In genomic region chr16:46690281-46691178, GRCh38 we compare ENCODE assay signal across 8 cellular contexts. TPM values are rescaled to one million over a fixed set of nuclear protein-coding genes. Genes with fewer than 3 reads are reported as not detected.
DNase-seq lines count a peak whose midpoint lies in the region; ATAC-seq, FAIRE-seq and TF ChIP-seq lines count a peak whose summit lies in the region.

No MANE protein-coding gene starts in this region.

- DNase-seq in CD8-positive, alpha-beta T cell, result no peak
- DNase-seq in H1 (ENCODE audit: low read depth in 1 of 2, low spot score in 2 of 2), result no peak
- no peak for DNase-seq in neural crest cell (ENCODE audit: low read depth, low spot score)
- DNase-seq in sciatic nerve (ENCODE audit: low spot score), result no peak
- DNase-seq in effector memory CD8-positive, alpha-beta T cell, result no peak
- DNase-seq in stimulated activated effector memory CD8-positive, alpha-beta T cell treated with anti-CD3 and anti-CD28 coated beads, Interleukin-12 subunit alpha, Interleukin-12 subunit beta, amount 100 ng/mL, for 72 hours (ENCODE audit: low spot score in 2 of 2), result no peak
- DNase-seq in activated naive CD4-positive, alpha-beta T cell treated with anti-CD3 and anti-CD28 coated beads, Interleukin-2, amount 50 U/mL, for 72 hours (ENCODE audit: low spot score in 2 of 2), result no peak

- no peak for TF ChIP-seq CTCF in CD8-positive, alpha-beta T cell (IDR thresholded peaks at IDR 0.05)
- TF ChIP-seq CTCF in Loucy (conservative IDR thresholded peaks at IDR 0.05; ENCODE audit: low read length), result no peak; the same call in 1 of the 2 replicates
- TF ChIP-seq CTCF in H1 (IDR thresholded peaks at IDR 0.05; ENCODE audit: control extremely low read depth in 1 of 3, insufficient read depth in 1 of 3, low read depth in 1 of 3, low read length in 3 of 3), result no peak
- peak; percentile 8 for TF ChIP-seq CTCF in neural crest cell (conservative IDR thresholded peaks at IDR 0.05)

- intact Hi-C loops in CD8-positive, alpha-beta T cell (cut with DNase I, micrococcal nuclease), result loop anchor here in 1 of 2 experiments (5.0 kb wide), 1 partner anchor 767 kb away; no protein-coding TSS in a partner anchor
- intact Hi-C loops in sciatic nerve (cut with DNase I), result no loop called here

- H3K23ac ChIP-seq in H1 (ENCODE audit: insufficient read length), result no peak overlapping the region

- peak overlapping the region; percentile 89 for H3K9ac ChIP-seq in Loucy (ENCODE audit: low read depth, low read length, poor library complexity, severe bottlenecking)
- peak overlapping the region; percentile 89 to 98 (median 96) for H3K9ac ChIP-seq in H1 (replicated peaks in 1 of 4; ENCODE audit: extremely low read depth in 1 of 4, low read depth in 3 of 4, low read length in 3 of 4)

- no peak for TF ChIP-seq POLR2A in H1 (IDR thresholded peaks at IDR 0.05; ENCODE audit: control extremely low read depth in 1 of 2, low read depth in 2 of 2, low read length in 2 of 2)

- no peaks in the 10 kb centered on the region for H3K9me2 ChIP-seq in Loucy (replicated peaks; ENCODE audit: low read depth, low read length)

- H3K27ac Mint-ChIP-seq in CD8-positive, alpha-beta T cell, result peak overlapping the region; percentile 6
- H3K27ac Mint-ChIP-seq in neural crest cell (ENCODE audit: unreplicated experiment), result no peak overlapping the region
- H3K27ac Mint-ChIP-seq in effector memory CD8-positive, alpha-beta T cell, result peak overlapping the region in 1 of 2 donors; percentile 25
- H3K27ac Mint-ChIP-seq in stimulated activated effector memory CD8-positive, alpha-beta T cell treated with anti-CD3 and anti-CD28 coated beads, Interleukin-12 subunit alpha, Interleukin-12 subunit beta, amount 100 ng/mL, for 72 hours, result no peak overlapping the region
- H3K27ac Mint-ChIP-seq in activated naive CD4-positive, alpha-beta T cell treated with anti-CD3 and anti-CD28 coated beads, Interleukin-2, amount 50 U/mL, for 72 hours, result no peak overlapping the region

- H3K9me3 Mint-ChIP-seq in CD8-positive, alpha-beta T cell, result no peaks in the 10 kb centered on the region
- H3K9me3 Mint-ChIP-seq in neural crest cell, result no peaks in the 10 kb centered on the region
- H3K9me3 Mint-ChIP-seq in effector memory CD8-positive, alpha-beta T cell, result no peaks in the 10 kb centered on the region
- no peaks in the 10 kb centered on the region for H3K9me3 Mint-ChIP-seq in stimulated activated effector memory CD8-positive, alpha-beta T cell treated with anti-CD3 and anti-CD28 coated beads, Interleukin-12 subunit alpha, Interleukin-12 subunit beta, amount 100 ng/mL, for 72 hours
- no peaks in the 10 kb centered on the region for H3K9me3 Mint-ChIP-seq in activated naive CD4-positive, alpha-beta T cell treated with anti-CD3 and anti-CD28 coated beads, Interleukin-2, amount 50 U/mL, for 72 hours

- H3K79me1 ChIP-seq in H1 (ENCODE audit: low read depth, low read length), result no peaks in the 10 kb centered on the region; the same call in 1 of the 2 replicates

- no peak overlapping the region for H2BK20ac ChIP-seq in H1 (ENCODE audit: low read length)

- no peak overlapping the region for H3K4me3 Mint-ChIP-seq in CD8-positive, alpha-beta T cell
- no peak overlapping the region for H3K4me3 Mint-ChIP-seq in neural crest cell
- H3K4me3 Mint-ChIP-seq in effector memory CD8-positive, alpha-beta T cell, result no peak overlapping the region
- no peak overlapping the region for H3K4me3 Mint-ChIP-seq in stimulated activated effector memory CD8-positive, alpha-beta T cell treated with anti-CD3 and anti-CD28 coated beads, Interleukin-12 subunit alpha, Interleukin-12 subunit beta, amount 100 ng/mL, for 72 hours

- H3K18ac ChIP-seq in H1 (ENCODE audit: extremely low read depth, low read length), result no peak overlapping the region

- CTCF ChIA-PET in CD8-positive, alpha-beta T cell (lab: Charles Lee), result interaction anchor here (1.7 kb wide), 1 partner anchor 9 kb away, joined by 3 read pairs; no protein-coding TSS in a partner anchor
- CTCF ChIA-PET in H1 (lab: Charles Lee; ENCODE audit: partially characterized antibody), result interaction anchor here (0.6 to 3.7 kb wide), 11 partner anchors 9 to 110 kb away, joined by 3 to 19 read pairs (median 4); no protein-coding TSS in a partner anchor

- no peaks in the 10 kb centered on the region for H3F3A ChIP-seq in Loucy (ENCODE audit: low read depth)

- no peak overlapping the region for H4K5ac ChIP-seq in H1 (ENCODE audit: insufficient read length, low read depth, low read length)

- H4K8ac ChIP-seq in H1 (ENCODE audit: extremely low read depth, insufficient read depth, low read length), result peak overlapping the region; percentile 98; the same call in 1 of the 2 replicates

- no peaks in the 10 kb centered on the region for H3K27me3 ChIP-seq in CD8-positive, alpha-beta T cell (ENCODE audit: insufficient read depth, low read length)
- no peaks in the 10 kb centered on the region for H3K27me3 ChIP-seq in Loucy (ENCODE audit: insufficient read depth, low read length, poor library complexity, severe bottlenecking)
- no peaks in the 10 kb centered on the region for H3K27me3 ChIP-seq in H1 (replicated peaks in 1 of 4; ENCODE audit: control insufficient read depth in 3 of 4, extremely low read depth in 1 of 4, insufficient read depth in 3 of 4, low read length in 3 of 4)

- H3K27ac ChIP-seq in CD8-positive, alpha-beta T cell (ENCODE audit: low read depth, low read length), result peak overlapping the region; percentile 95
- peak overlapping the region; percentile 89; the same call in 1 of the 2 replicates for H3K27ac ChIP-seq in H1 (ENCODE audit: low read depth, low read length)

- TF ChIP-seq RAD21 in H1 (IDR thresholded peaks at IDR 0.05 in 1 of 2, conservative IDR thresholded peaks at IDR 0.05 in 1 of 2; ENCODE audit: low read depth in 2 of 2, low read length in 2 of 2), result no peak

- H4K91ac ChIP-seq in H1 (replicated peaks; ENCODE audit: insufficient read length, low read length), result no peak overlapping the region

- no peaks in the 10 kb centered on the region for H3K9me3 ChIP-seq in CD8-positive, alpha-beta T cell (ENCODE audit: low read length)
- H3K9me3 ChIP-seq in Loucy (ENCODE audit: insufficient read depth, low read depth, low read length) (no peaks in the 10 kb centered on the region), H1 (ENCODE audit: insufficient read depth in 2 of 2, low read depth in 1 of 2, low read length in 1 of 2) (no peaks in the 10 kb centered on the region)

- H3K36me3 Mint-ChIP-seq in CD8-positive, alpha-beta T cell, result peaks cover 4% of the 10 kb centered on the region
- peaks cover 13% of the 10 kb centered on the region for H3K36me3 Mint-ChIP-seq in neural crest cell (ENCODE audit: low read depth)
- no peaks in the 10 kb centered on the region for H3K36me3 Mint-ChIP-seq in effector memory CD8-positive, alpha-beta T cell (ENCODE audit: insufficient read depth)
- H3K36me3 Mint-ChIP-seq in stimulated activated effector memory CD8-positive, alpha-beta T cell treated with anti-CD3 and anti-CD28 coated beads, Interleukin-12 subunit alpha, Interleukin-12 subunit beta, amount 100 ng/mL, for 72 hours, result peaks cover 35% of the 10 kb centered on the region
- peaks cover 26 to 29% of the 10 kb centered on the region in 2 donors for H3K36me3 Mint-ChIP-seq in activated naive CD4-positive, alpha-beta T cell treated with anti-CD3 and anti-CD28 coated beads, Interleukin-2, amount 50 U/mL, for 72 hours

- H2AK5ac ChIP-seq in H1 (ENCODE audit: low read depth, low read length), result no peak overlapping the region

- H3K4me2 ChIP-seq in Loucy (ENCODE audit: low read depth, low read length, poor library complexity, severe bottlenecking) (peak overlapping the region; percentile 98), H1 (ENCODE audit: insufficient read depth in 1 of 2, low read depth in 2 of 2, low read length in 2 of 2) (peak overlapping the region; percentile 76 to 96)

- H3K36me3 ChIP-seq in CD8-positive, alpha-beta T cell (ENCODE audit: insufficient read depth, low read length), result no peaks in the 10 kb centered on the region
- H3K36me3 ChIP-seq in Loucy (ENCODE audit: insufficient read depth, low read length), result peaks cover 18% of the 10 kb centered on the region; the same call in 1 of the 2 replicates
- peaks cover 10 to 37% (median 25%) of the 10 kb centered on the region in 4 experiments for H3K36me3 ChIP-seq in H1 (ENCODE audit: control insufficient read depth in 2 of 4, insufficient read depth in 4 of 4, low read length in 3 of 4)

- no peak for TF ChIP-seq EP300 in H1 (IDR thresholded peaks at IDR 0.05; ENCODE audit: borderline replicate concordance in 1 of 2, low read depth in 2 of 2, low read length in 2 of 2)

- peaks cover 64% of the 10 kb centered on the region for H3K79me2 ChIP-seq in Loucy (ENCODE audit: insufficient read depth, low read length)
- peaks cover 21 to 63% of the 10 kb centered on the region in 2 experiments for H3K79me2 ChIP-seq in H1 (ENCODE audit: control insufficient read depth in 1 of 2, insufficient read depth in 2 of 2, low read length in 2 of 2)

- H2AFZ ChIP-seq in Loucy (ENCODE audit: low read length) (peak overlapping the region; percentile 94; the same call in 1 of the 2 replicates), H1 (ENCODE audit: low read length) (no peak overlapping the region)

- POLR2A ChIA-PET in CD8-positive, alpha-beta T cell (lab: Charles Lee), result interaction anchor here (1.2 kb wide), 1 partner anchor 9 kb away, joined by 4 read pairs; no protein-coding TSS in a partner anchor
- POLR2A ChIA-PET in H1 (lab: Charles Lee; ENCODE audit: partially characterized antibody), result interaction anchor here (0.9 to 2.3 kb wide), 16 partner anchors 7 to 239 kb away, joined by 3 to 13 read pairs (median 4); partner anchors contain the start of gene GPT2

- no peak overlapping the region for H3K56ac ChIP-seq in H1 (replicated peaks; ENCODE audit: insufficient read length, low read depth, low read length)

- 38% methylated on average over 21 of the region's 21 CpGs; no CpG with 5 or more reads in 1 of the 2 experiments for WGBS in H1 (ENCODE audit: extremely low coverage in 1 of 2, insufficient coverage in 1 of 2, insufficient read length in 1 of 2, insufficient replicate concordance in 2 of 2, low coverage in 1 of 2, low lambda C conversion rate in 2 of 2, missing lambda C conversion rate in 1 of 2), 2 experiments

- H3K23me2 ChIP-seq in H1 (ENCODE audit: low read depth, low read length), result peaks cover 13% of the 10 kb centered on the region

- FAIRE-seq in H1 (lab: Jason Lieb, UNC), result no peak

- no peak overlapping the region for H2BK15ac ChIP-seq in H1 (ENCODE audit: low read length)

- peaks cover 22% of the 10 kb centered on the region for H3K4me1 Mint-ChIP-seq in CD8-positive, alpha-beta T cell (ENCODE audit: low read depth)
- peaks cover 37% of the 10 kb centered on the region for H3K4me1 Mint-ChIP-seq in neural crest cell
- H3K4me1 Mint-ChIP-seq in effector memory CD8-positive, alpha-beta T cell (ENCODE audit: low read depth in 2 of 2), result peaks cover 21 to 24% of the 10 kb centered on the region in 2 donors
- peaks cover 29% of the 10 kb centered on the region for H3K4me1 Mint-ChIP-seq in stimulated activated effector memory CD8-positive, alpha-beta T cell treated with anti-CD3 and anti-CD28 coated beads, Interleukin-12 subunit alpha, Interleukin-12 subunit beta, amount 100 ng/mL, for 72 hours

- H2BK120ac ChIP-seq in H1 (replicated peaks; ENCODE audit: low read depth, low read length), result no peak overlapping the region

- H4K20me1 ChIP-seq in Loucy (ENCODE audit: insufficient read depth, low read length, poor library complexity, severe bottlenecking) (peaks cover 62% of the 10 kb centered on the region), H1 (replicated peaks in 1 of 2; ENCODE audit: control insufficient read depth in 1 of 2, insufficient read depth in 2 of 2, low read length in 2 of 2) (peaks cover 23 to 25% of the 10 kb centered on the region in 2 experiments)

- no peak overlapping the region for H3K4ac ChIP-seq in H1 (replicated peaks; ENCODE audit: insufficient read length, low read depth, low read length)

- ATAC-seq in CD8-positive, alpha-beta T cell, result no peak
- no peak for ATAC-seq in sciatic nerve
- no peak for ATAC-seq in effector memory CD8-positive, alpha-beta T cell (replicated peaks)
- no peak for ATAC-seq in stimulated activated effector memory CD8-positive, alpha-beta T cell treated with anti-CD3 and anti-CD28 coated beads, Interleukin-12 subunit alpha, Interleukin-12 subunit beta, amount 100 ng/mL, for 72 hours
- ATAC-seq in activated naive CD4-positive, alpha-beta T cell treated with anti-CD3 and anti-CD28 coated beads, Interleukin-2, amount 50 U/mL, for 72 hours, result no peak

- H3K27me3 Mint-ChIP-seq in CD8-positive, alpha-beta T cell (ENCODE audit: low read depth), result no peaks in the 10 kb centered on the region
- H3K27me3 Mint-ChIP-seq in neural crest cell (ENCODE audit: low read depth), result no peaks in the 10 kb centered on the region
- H3K27me3 Mint-ChIP-seq in effector memory CD8-positive, alpha-beta T cell, result no peaks in the 10 kb centered on the region

- peak overlapping the region; percentile 98 for H3K4me3 ChIP-seq in CD8-positive, alpha-beta T cell (ENCODE audit: low read depth, low read length)
- H3K4me3 ChIP-seq in Loucy (ENCODE audit: low read length, poor library complexity, severe bottlenecking) (peak overlapping the region; percentile 92), H1 (ENCODE audit: extremely low read depth in 1 of 4, insufficient read depth in 2 of 4, low read depth in 3 of 4, low read length in 4 of 4) (peak overlapping the region; percentile 88 to 96 (median 92))

- 0 out of 2 replicates have a peak overlapping the region, but pooled peaks have one; percentile 38 for H2BK5ac ChIP-seq in H1 (ENCODE audit: low read depth, low read length)

- no peak overlapping the region for H3K14ac ChIP-seq in H1 (ENCODE audit: insufficient read length)

- H2BK12ac ChIP-seq in H1 (ENCODE audit: low read depth, low read length), result no peak overlapping the region

- peaks cover 28% of the 10 kb centered on the region for H3K4me1 ChIP-seq in CD8-positive, alpha-beta T cell (ENCODE audit: insufficient read depth, low read length)
- peaks cover 43% of the 10 kb centered on the region for H3K4me1 ChIP-seq in Loucy (ENCODE audit: insufficient read depth, low read length, poor library complexity, severe bottlenecking)
- H3K4me1 ChIP-seq in H1 (replicated peaks in 1 of 4; ENCODE audit: control insufficient read depth in 3 of 4, insufficient read depth in 4 of 4, low read length in 3 of 4), result peaks cover 2 to 13% (median 5%) of the 10 kb centered on the region in 4 experiments; a peak in 5 of 7 replicates

RNA-seq across cellular contexts. Expression of gene ORC6, which starts 1.1 kb away (rescaled TPM):
- 1 to 10 TPM; 4.7 to 5.7 TPM for total RNA-seq in CD8-positive, alpha-beta T cell
- total RNA-seq in H1 (2021; fragmentation: NEBNext Ultra II Directional; extraction: Animal tissue kit (Norgen Biotek cat#: 25700)), result 64.7 and 67.4 TPM in 2 replicates
- 35.5 and 41.8 TPM in 2 replicates for polyA plus RNA-seq in H1 (2011; rRNA removed)
- polyA plus RNA-seq in H1 (2011; cell fraction: cytosol; rRNA removed), result 62.5 TPM
- 25.9 TPM for polyA plus RNA-seq in H1 (2011; cell fraction: nucleus; rRNA removed)
- polyA plus RNA-seq in H1 (2012, experiment 1 of 2), result 47.4 to 82.9 TPM (median 54.8 TPM) in 4 replicates
- 17.7 TPM for polyA plus RNA-seq in H1 (2012, experiment 2 of 2)
- 55.4 TPM for polyA plus RNA-seq in H1 (2013, experiment 1 of 2)
- 51.6 TPM for polyA plus RNA-seq in H1 (2013, experiment 2 of 2)
- polyA minus RNA-seq in H1 (2011; rRNA and poly(A)+ RNA removed), result 19.1 and 19.2 TPM in 2 replicates
- polyA minus RNA-seq in H1 (2011; cell fraction: cytosol; rRNA and poly(A)+ RNA removed), result 27.4 TPM
- 35.2 TPM for polyA minus RNA-seq in H1 (2011; cell fraction: nucleus; rRNA and poly(A)+ RNA removed)
- total RNA-seq in neural crest cell (96.1 and 101 TPM in 2 replicates), sciatic nerve (1.8 TPM)
- total RNA-seq in activated naive CD4-positive, alpha-beta T cell treated with anti-CD3 and anti-CD28 coated beads, Interleukin-2, amount 50 U/mL, for 72 hours, result 10 to 100 TPM; 42.9 to 64.0 TPM

RNA-seq across cellular contexts. Expression of gene VPS35, which starts 1.6 kb away (rescaled TPM):
- total RNA-seq in CD8-positive, alpha-beta T cell, result 10 to 100 TPM; 30.1 to 32.1 TPM
- 58.1 and 66.9 TPM in 2 replicates for total RNA-seq in H1 (2021; fragmentation: NEBNext Ultra II Directional; extraction: Animal tissue kit (Norgen Biotek cat#: 25700))
- 8.9 and 10.3 TPM in 2 replicates for polyA plus RNA-seq in H1 (2011; rRNA removed)
- 15.7 TPM for polyA plus RNA-seq in H1 (2011; cell fraction: cytosol; rRNA removed)
- polyA plus RNA-seq in H1 (2011; cell fraction: nucleus; rRNA removed), result 7.3 TPM
- polyA plus RNA-seq in H1 (2012, experiment 1 of 2), result 25.4 to 78.8 TPM (median 34.5 TPM) in 4 replicates
- 2.1 TPM for polyA plus RNA-seq in H1 (2012, experiment 2 of 2)
- polyA plus RNA-seq in H1 (2013, experiment 1 of 2), result 30.9 TPM
- polyA plus RNA-seq in H1 (2013, experiment 2 of 2), result 31.6 TPM
- polyA minus RNA-seq in H1 (2011; rRNA and poly(A)+ RNA removed), result 24.5 and 31.2 TPM in 2 replicates
- 23.9 TPM for polyA minus RNA-seq in H1 (2011; cell fraction: cytosol; rRNA and poly(A)+ RNA removed)
- 54.1 TPM for polyA minus RNA-seq in H1 (2011; cell fraction: nucleus; rRNA and poly(A)+ RNA removed)
- total RNA-seq in neural crest cell (102 and 108 TPM in 2 replicates), sciatic nerve (87.3 TPM)
- total RNA-seq in activated naive CD4-positive, alpha-beta T cell treated with anti-CD3 and anti-CD28 coated beads, Interleukin-2, amount 50 U/mL, for 72 hours, result 10 to 100 TPM; 85.9 to 98.2 TPM

RNA-seq across cellular contexts. Expression of gene MYLK3, which starts 57.6 kb away (rescaled TPM):
- total RNA-seq in CD8-positive, alpha-beta T cell, result not detected
- 0.23 and 0.35 TPM in 2 replicates for total RNA-seq in H1 (2021; fragmentation: NEBNext Ultra II Directional; extraction: Animal tissue kit (Norgen Biotek cat#: 25700))
- 0.14 and 0.19 TPM in 2 replicates for polyA plus RNA-seq in H1 (2011; rRNA removed)
- 0.32 TPM for polyA plus RNA-seq in H1 (2011; cell fraction: cytosol; rRNA removed)
- 0.76 TPM for polyA plus RNA-seq in H1 (2011; cell fraction: nucleus; rRNA removed)
- 0.34 to 1.0 TPM (median 0.48 TPM) in 4 replicates for polyA plus RNA-seq in H1 (2012, experiment 1 of 2)
- 0.05 TPM for polyA plus RNA-seq in H1 (2012, experiment 2 of 2)
- polyA plus RNA-seq in H1 (2013, experiment 1 of 2), result 0.24 TPM
- polyA plus RNA-seq in H1 (2013, experiment 2 of 2), result 0.18 TPM
- polyA minus RNA-seq in H1 (2011; rRNA and poly(A)+ RNA removed), result 0.50 and 1.2 TPM in 2 replicates
- not detected for polyA minus RNA-seq in H1 (2011; cell fraction: cytosol; rRNA and poly(A)+ RNA removed)
- polyA minus RNA-seq in H1 (2011; cell fraction: nucleus; rRNA and poly(A)+ RNA removed), result 0.70 TPM
- total RNA-seq in neural crest cell, result 0.33 and 1.0 TPM in 2 replicates
- 2.0 TPM for total RNA-seq in sciatic nerve
- under 1 TPM; 0.50 to 0.51 TPM for total RNA-seq in activated naive CD4-positive, alpha-beta T cell treated with anti-CD3 and anti-CD28 coated beads, Interleukin-2, amount 50 U/mL, for 72 hours
